Comparison of ENCODE assay signal across 8 cellular contexts in genomic region chr5:112921833-112922817, GRCh38. TPM values are rescaled to one million over a fixed set of nuclear protein-coding genes. Genes with fewer than 3 reads are reported as not detected.
DNase-seq lines count a peak whose midpoint lies in the region; ATAC-seq and TF ChIP-seq lines count a peak whose summit lies in the region.

Gene REEP5 (minus strand): TSS chr5:112922227. CDS start chr5:112922190, 37 bp downstream.

- peak within 1 kb of the TSS; percentile 99 for H3K4me3 ChIP-seq in colonic mucosa

- H3K27ac ChIP-seq in colonic mucosa, result peak within 1 kb of the TSS; percentile 99

- DNase-seq in AML-193 (lab: John Stamatoyannopoulos, UW) (peak; percentile 64 to 72), NCI-H510A (lab: John Stamatoyannopoulos, UW) (peak; percentile 51), colonic mucosa (peak; percentile 81), left kidney (ENCODE audit: low read depth, low spot score) (peak; percentile 95)
- DNase-seq in activated CD4-positive, alpha-beta T cell treated with anti-CD3 and anti-CD28 coated beads for 48 hours, result peak; percentile 87
- peak; percentile 69 for DNase-seq in stimulated activated CD4-positive, alpha-beta T cell treated with anti-CD3 and anti-CD28 coated beads, Interleukin-2, amount 100 ng/mL, for 4 hours (ENCODE audit: low read depth)

- H3K9ac ChIP-seq in colonic mucosa (ENCODE audit: low read depth in 2 of 2, low read length in 2 of 2), result peak within 1 kb of the TSS; percentile 88 to 90

- TF ChIP-seq CTCF in colonic mucosa (IDR thresholded peaks at IDR 0.05), result peak; percentile 38

- H3K27me3 ChIP-seq in colonic mucosa, result no peaks in the 10 kb centered on the region

- peak; percentile 69 for ATAC-seq in GM19035 (IDR thresholded peaks at IDR 0.05; ENCODE audit: unreplicated experiment)
- ATAC-seq in HG03354 (IDR thresholded peaks at IDR 0.05; ENCODE audit: poor library complexity, severe bottlenecking, unreplicated experiment), result peak; percentile 69

- H3K9me3 ChIP-seq in colonic mucosa, result no peaks in the 10 kb centered on the region

- peaks cover 5% of the 10 kb centered on the region for H3K4me1 ChIP-seq in colonic mucosa

- intact Hi-C loops in colonic mucosa (cut with DNase I), result loop anchor here (5.0 to 10.0 kb wide), 3 partner anchors 53 to 367 kb away; partner anchors contain the start of genes DCP2 and SRP19

- H3K36me3 ChIP-seq in colonic mucosa, result peaks cover 2% of the 10 kb centered on the region

RNA-seq across cellular contexts. Expression of gene REEP5, which starts in this region (rescaled TPM):
- total RNA-seq in colonic mucosa, result 10 to 100 TPM; 76.7 to 96.3 TPM

Comparison
In these comparisons a context has a peak if more than half of its experiments do, and no peak if none do; other contexts are left out.
1. Peak in every context shown above with its lines: DNase-seq, ATAC-seq, H3K4me3 ChIP-seq and H3K27ac ChIP-seq.